ENCODE assay signal across 22 cellular contexts in the genomic region with DNA sequence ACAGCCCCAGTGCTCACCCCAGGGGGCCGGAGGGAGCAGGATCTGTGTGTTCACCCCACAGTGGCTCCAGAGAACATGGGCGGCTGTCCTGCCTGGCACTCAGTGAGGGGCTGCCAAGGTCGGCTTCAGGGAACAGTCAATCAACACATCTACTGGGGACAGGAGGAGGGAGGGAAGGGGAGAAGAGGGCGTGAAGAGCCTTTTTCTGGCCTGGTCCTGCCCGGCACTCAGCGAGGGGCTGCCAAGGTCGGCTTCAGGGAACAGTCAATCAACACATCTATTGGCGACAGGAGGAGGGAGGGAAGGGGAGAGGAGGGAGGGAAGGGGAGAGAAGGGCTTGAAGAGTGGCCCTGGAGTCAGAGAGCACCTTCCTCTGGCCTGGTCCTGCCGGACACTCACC.
"Had no signal": no experiment of that assay in that cellular context is flagged by ENCODE, and none has a peak within 500 bp of the region (broad histone marks: within the 10 kb centered on the region; RNA-seq: fewer than 3 reads in every experiment).

No MANE protein-coding gene starts in this region.

- DNase-seq: activated CD4-positive, alpha-beta T cell treated with anti-CD3 and anti-CD28 coated beads for 4 hours; activated CD8-positive, alpha-beta memory T cell treated with anti-CD3 and anti-CD28 coated beads, Interleukin-2, amount 50 U/mL, for 4 hours; activated CD8-positive, alpha-beta T cell treated with anti-CD3 and anti-CD28 coated beads for 36 hours; activated naive CD4-positive, alpha-beta T cell treated with anti-CD3 and anti-CD28 coated beads for 36 hours; activated naive CD8-positive, alpha-beta T cell treated with anti-CD3 and anti-CD28 coated beads, Interleukin-2, amount 50 U/mL, for 24 hours; activated T-cell treated with anti-CD3 and anti-CD28 coated beads, Interleukin-2, amount 50 U/mL, for 4 hours; brain microvascular endothelial cell; foreskin keratinocyte; hypothalamus; islet precursor cell; mesenchymal stem cell; mucosa of descending colon; naive B cell; ovary; T-helper 2 cell; trophoblast cell had no signal

- H2AFZ ChIP-seq: neural progenitor cell had no signal

- H3K36me3 Mint-ChIP-seq: neural progenitor cell had no signal

- H3K4me1 ChIP-seq: foreskin keratinocyte, neural progenitor cell, vagina had no signal

- ATAC-seq: activated CD8-positive, alpha-beta T cell treated with anti-CD3 and anti-CD28 coated beads for 36 hours; activated naive CD8-positive, alpha-beta T cell treated with anti-CD3 and anti-CD28 coated beads, Interleukin-2, amount 50 U/mL, for 24 hours; activated T-cell treated with anti-CD3 and anti-CD28 coated beads, Interleukin-2, amount 50 U/mL, for 4 hours; foreskin keratinocyte; left lobe of liver; mucosa of descending colon had no signal

- H3K27me3 Mint-ChIP-seq: stimulated activated naive CD8-positive, alpha-beta T cell treated with anti-CD3 and anti-CD28 coated beads, Interleukin-15, Interleukin-2, amounts not matched to agents 100 ng/mL and 50 ng/mL, for 24 hours had no signal

- H3K36me3 ChIP-seq: brain microvascular endothelial cell, neural progenitor cell, ovary, vagina had no signal

- H3K4me2 ChIP-seq: neural progenitor cell had no signal

- H3K27me3 ChIP-seq: brain microvascular endothelial cell, foreskin keratinocyte, neural progenitor cell, ovary, vagina had no signal

- H3K4me3 Mint-ChIP-seq: activated CD8-positive, alpha-beta T cell treated with anti-CD3 and anti-CD28 coated beads for 36 hours; activated naive CD4-positive, alpha-beta T cell treated with anti-CD3 and anti-CD28 coated beads for 36 hours; activated naive CD8-positive, alpha-beta T cell treated with anti-CD3 and anti-CD28 coated beads, Interleukin-2, amount 50 U/mL, for 24 hours; activated T-cell treated with anti-CD3 and anti-CD28 coated beads, Interleukin-2, amount 50 U/mL, for 4 hours; naive B cell; neural progenitor cell; stimulated activated naive CD8-positive, alpha-beta T cell treated with anti-CD3 and anti-CD28 coated beads, Interleukin-15, Interleukin-2, amounts not matched to agents 100 ng/mL and 50 ng/mL, for 24 hours had no signal

- H3K27ac ChIP-seq: brain microvascular endothelial cell, coronary artery, foreskin keratinocyte, neural progenitor cell, ovary, vagina, VCaP had no signal

- H3K4me3 ChIP-seq: coronary artery, mucosa of descending colon, neural progenitor cell, ovary, vagina had no signal

- H3K9ac ChIP-seq: neural progenitor cell had no signal

- H3K9me3 Mint-ChIP-seq: activated CD8-positive, alpha-beta T cell treated with anti-CD3 and anti-CD28 coated beads for 36 hours; activated naive CD4-positive, alpha-beta T cell treated with anti-CD3 and anti-CD28 coated beads for 36 hours; activated T-cell treated with anti-CD3 and anti-CD28 coated beads, Interleukin-2, amount 50 U/mL, for 4 hours; stimulated activated naive CD8-positive, alpha-beta T cell treated with anti-CD3 and anti-CD28 coated beads, Interleukin-15, Interleukin-2, amounts not matched to agents 100 ng/mL and 50 ng/mL, for 24 hours had no signal

- H3K9me3 ChIP-seq: mucosa of descending colon, ovary, vagina had no signal

- H3K27ac Mint-ChIP-seq: activated CD8-positive, alpha-beta T cell treated with anti-CD3 and anti-CD28 coated beads for 36 hours; activated naive CD4-positive, alpha-beta T cell treated with anti-CD3 and anti-CD28 coated beads for 36 hours; activated naive CD8-positive, alpha-beta T cell treated with anti-CD3 and anti-CD28 coated beads, Interleukin-2, amount 50 U/mL, for 24 hours; neural progenitor cell; stimulated activated naive CD8-positive, alpha-beta T cell treated with anti-CD3 and anti-CD28 coated beads, Interleukin-15, Interleukin-2, amounts not matched to agents 100 ng/mL and 50 ng/mL, for 24 hours had no signal
